ENCODE assay signal across 17 cellular contexts in genomic region chr2:194380011-194380410, GRCh38.
DNase-seq lines count a peak whose midpoint lies in the region; ATAC-seq and TF ChIP-seq lines count a peak whose summit lies in the region.
"Had no signal": no experiment of that assay in that cellular context is flagged by ENCODE, and none has a peak within 500 bp of the region (broad histone marks: within the 10 kb centered on the region; RNA-seq: fewer than 3 reads in every experiment).

No MANE protein-coding gene starts in this region.

- ATAC-seq in GM18867 (IDR thresholded peaks at IDR 0.05; ENCODE audit: unreplicated experiment) (peak; percentile 91), GM21515 (IDR thresholded peaks at IDR 0.05; ENCODE audit: unreplicated experiment) (peak; percentile 56), HG03025 (IDR thresholded peaks at IDR 0.05; ENCODE audit: low FRiP score, unreplicated experiment) (peak; percentile 79), HG03575 (IDR thresholded peaks at IDR 0.05; ENCODE audit: extremely low read depth, insufficient number of reproducible peaks, low FRiP score, unreplicated experiment) (peak; percentile 53)
- ATAC-seq: activated T-helper 17 cell treated with anti-CD3 and anti-CD28 coated beads, Interleukin-2, amount 50 U/mL, for 72 hours had no signal

- no peak overlapping the region for H3K4me3 ChIP-seq in thyroid gland (replicated peaks in 1 of 3)
- H3K4me3 ChIP-seq: adrenal gland, cardiac muscle cell, HAP-1 had no signal

- H3K27ac ChIP-seq in thyroid gland = no peak overlapping the region
- H3K27ac ChIP-seq: adrenal gland, cardiac muscle cell, epithelial cell of prostate had no signal

- no peaks in the 10 kb centered on the region for H3K36me3 ChIP-seq in thyroid gland
- H3K36me3 ChIP-seq: adrenal gland, cardiac muscle cell, HAP-1 had no signal

- TF ChIP-seq POLR2A in thyroid gland (IDR thresholded peaks at IDR 0.05) = no peak

- no peak for TF ChIP-seq CTCF in thyroid gland (IDR thresholded peaks at IDR 0.05)

- H3K9me3 ChIP-seq in thyroid gland = no peaks in the 10 kb centered on the region
- H3K9me3 ChIP-seq: adrenal gland, HAP-1 had no signal

- intact Hi-C loops in posterior vena cava (cut with DNase I) = no loop called here
- intact Hi-C loops in thyroid gland (cut with DNase I) = no loop called here

- H3K4me1 ChIP-seq in thyroid gland = no peaks in the 10 kb centered on the region
- H3K4me1 ChIP-seq: adrenal gland, HAP-1 had no signal

- 71 to 76% methylated on average over 1 of the region's 1 CpG for WGBS in thyroid gland, 2 donors

- H3K27me3 ChIP-seq in thyroid gland = no peaks in the 10 kb centered on the region
- H3K27me3 ChIP-seq: adrenal gland, cardiac muscle cell had no signal

- DNase-seq in posterior vena cava (ENCODE audit: low spot score) = no peak
- no peak for DNase-seq in HK-2 (ENCODE audit: unreplicated experiment)
- DNase-seq in thyroid gland = no peak
- DNase-seq: adrenal gland; foreskin melanocyte; NCI-H1694 treated with DMSO at 0.1 percent for 48 hours; NCI-H446; posterior cingulate gyrus; stimulated activated CD4-positive, alpha-beta T cell treated with anti-CD3 and anti-CD28 coated beads, Interleukin-4, amount 100 ng/mL, for 1 hour had no signal
